In the genomic region with DNA sequence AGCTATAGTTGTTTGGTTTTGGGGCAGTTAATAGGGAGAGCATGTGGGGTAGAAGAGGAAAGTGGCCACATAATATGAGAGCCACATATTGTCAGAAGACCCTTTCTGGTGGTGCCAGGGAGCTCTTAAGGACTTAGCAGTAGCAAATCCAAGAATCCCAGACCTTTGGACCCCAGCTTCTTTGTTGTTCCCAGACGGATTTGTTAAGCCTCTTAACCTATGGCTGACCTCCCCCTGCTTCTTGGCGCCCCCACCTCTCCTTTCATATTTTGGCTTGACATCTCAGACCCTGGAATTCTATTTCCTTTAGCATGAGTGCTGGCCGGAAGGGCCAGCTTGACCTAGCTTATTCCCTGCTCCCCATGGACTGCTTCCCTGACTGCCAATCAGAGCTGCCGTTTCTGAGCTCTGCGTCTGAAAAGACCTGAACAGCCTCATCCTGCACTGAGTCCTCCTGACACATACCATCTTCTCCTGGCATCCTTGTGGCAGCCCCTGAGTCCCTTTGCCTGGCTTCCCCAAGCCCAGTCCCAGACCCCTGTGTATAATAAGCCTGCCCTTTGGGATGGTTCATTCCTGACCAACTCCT, we compare ENCODE assay signal across 19 cellular contexts.
"Had no signal": no experiment of that assay in that cellular context is flagged by ENCODE, and none has a peak within 500 bp of the region (broad histone marks: within the 10 kb centered on the region; RNA-seq: fewer than 3 reads in every experiment).

No MANE protein-coding gene starts in this region.

- ATAC-seq: activated CD8-positive, alpha-beta T cell treated with anti-CD3 and anti-CD28 coated beads for 36 hours; activated naive CD4-positive, alpha-beta T cell treated with anti-CD3 and anti-CD28 coated beads, Interleukin-2, amount 50 U/mL, for 72 hours; activated T-cell treated with anti-CD3 and anti-CD28 coated beads, Interleukin-2, amount 50 U/mL, for 4 hours; mucosa of descending colon; naive thymus-derived CD8-positive, alpha-beta T cell; stimulated activated naive CD8-positive, alpha-beta T cell treated with anti-CD3 and anti-CD28 coated beads, Interleukin-15, amount 100 ng/mL, for 72 hours had no signal

- H3K27me3 Mint-ChIP-seq: activated CD8-positive, alpha-beta T cell treated with anti-CD3 and anti-CD28 coated beads for 36 hours; central memory CD8-positive, alpha-beta T cell; stimulated activated naive CD8-positive, alpha-beta T cell treated with anti-CD3 and anti-CD28 coated beads, Interleukin-15, amount 100 ng/mL, for 72 hours had no signal

- H3K36me3 ChIP-seq: heart right ventricle, upper lobe of left lung, WERI-Rb-1 had no signal

- H3K4me3 Mint-ChIP-seq: activated CD8-positive, alpha-beta T cell treated with anti-CD3 and anti-CD28 coated beads for 36 hours; activated T-cell treated with anti-CD3 and anti-CD28 coated beads, Interleukin-2, amount 50 U/mL, for 4 hours; brain had no signal

- H3K36me3 Mint-ChIP-seq: activated naive CD4-positive, alpha-beta T cell treated with anti-CD3 and anti-CD28 coated beads, Interleukin-2, amount 50 U/mL, for 72 hours; brain; naive thymus-derived CD8-positive, alpha-beta T cell had no signal

- H3K4me3 ChIP-seq: heart right ventricle, mucosa of descending colon, upper lobe of left lung had no signal

- DNase-seq: activated CD8-positive, alpha-beta T cell treated with anti-CD3 and anti-CD28 coated beads for 36 hours; activated gamma-delta T cell; activated T-cell treated with anti-CD3 and anti-CD28 coated beads, Interleukin-2, amount 50 U/mL, for 4 hours; amygdala; cortex of kidney; effector memory CD4-positive, alpha-beta T cell; mammary epithelial cell; mucosa of descending colon; naive thymus-derived CD8-positive, alpha-beta T cell; nucleus accumbens; posterior cingulate gyrus; stimulated activated naive CD8-positive, alpha-beta T cell treated with anti-CD3 and anti-CD28 coated beads, Interleukin-15, amount 100 ng/mL, for 72 hours; upper lobe of left lung; WERI-Rb-1 had no signal

- H3K9me3 Mint-ChIP-seq: activated CD8-positive, alpha-beta T cell treated with anti-CD3 and anti-CD28 coated beads for 36 hours; activated naive CD4-positive, alpha-beta T cell treated with anti-CD3 and anti-CD28 coated beads, Interleukin-2, amount 50 U/mL, for 72 hours; activated T-cell treated with anti-CD3 and anti-CD28 coated beads, Interleukin-2, amount 50 U/mL, for 4 hours; brain; central memory CD8-positive, alpha-beta T cell; naive thymus-derived CD8-positive, alpha-beta T cell; stimulated activated naive CD8-positive, alpha-beta T cell treated with anti-CD3 and anti-CD28 coated beads, Interleukin-15, amount 100 ng/mL, for 72 hours had no signal

- H3K27me3 ChIP-seq: heart right ventricle, upper lobe of left lung had no signal

- H3K9me3 ChIP-seq: heart right ventricle, mucosa of descending colon, upper lobe of left lung had no signal

- H3K27ac ChIP-seq: epithelial cell of prostate, upper lobe of left lung, WERI-Rb-1 had no signal
